1 cellular context compared by ENCODE assay signal in the genomic region with DNA sequence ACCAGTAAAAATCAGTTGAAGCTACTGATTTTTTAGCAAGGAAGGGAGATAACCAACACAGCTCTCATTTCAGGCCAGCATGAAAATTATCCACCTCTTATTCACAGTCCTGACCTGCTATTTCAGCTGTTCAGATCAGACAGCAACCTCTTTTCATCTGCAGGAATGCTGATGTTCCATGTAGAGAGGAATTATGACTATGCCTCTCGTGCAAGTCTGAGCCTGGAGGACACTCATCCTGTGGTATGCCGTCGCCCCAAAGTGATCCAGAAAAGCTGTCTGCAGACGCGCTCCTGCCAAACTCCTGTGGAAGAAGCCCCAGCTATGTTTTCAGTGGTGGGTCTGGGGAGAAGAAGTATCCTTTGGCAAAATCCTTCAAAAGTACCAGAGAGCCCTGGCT.
TF ChIP-seq lines count a peak whose summit lies in the region.

No MANE protein-coding gene starts in this region.

TF ChIP-seq in GM23338, 12 proteins besides CTCF, POLR2A, EP300 and RAD21 (continued from another document):
- TF ChIP-seq, protein P1, sequence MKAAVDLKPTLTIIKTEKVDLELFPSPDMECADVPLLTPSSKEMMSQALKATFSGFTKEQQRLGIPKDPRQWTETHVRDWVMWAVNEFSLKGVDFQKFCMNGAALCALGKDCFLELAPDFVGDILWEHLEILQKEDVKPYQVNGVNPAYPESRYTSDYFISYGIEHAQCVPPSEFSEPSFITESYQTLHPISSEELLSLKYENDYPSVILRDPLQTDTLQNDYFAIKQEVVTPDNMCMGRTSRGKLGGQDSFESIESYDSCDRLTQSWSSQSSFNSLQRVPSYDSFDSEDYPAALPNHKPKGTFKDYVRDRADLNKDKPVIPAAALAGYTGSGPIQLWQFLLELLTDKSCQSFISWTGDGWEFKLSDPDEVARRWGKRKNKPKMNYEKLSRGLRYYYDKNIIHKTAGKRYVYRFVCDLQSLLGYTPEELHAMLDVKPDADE (IDR thresholded peaks at IDR 0.05) = no peak
- TF ChIP-seq EZH2phosphoT487 (IDR thresholded peaks at IDR 0.05; ENCODE audit: unreplicated experiment) (no peak), ZNF331 (CRISPR knock-in tag; IDR thresholded peaks at IDR 0.05; ENCODE audit: low read depth) (no peak), CREB1 (CRISPR knock-in tag; IDR thresholded peaks at IDR 0.05; ENCODE audit: low read depth) (no peak), JUNB (IDR thresholded peaks at IDR 0.05; ENCODE audit: unreplicated experiment) (no peak), STAT1 (IDR thresholded peaks at IDR 0.05; ENCODE audit: unreplicated experiment) (no peak), POLR2AphosphoS5 (IDR thresholded peaks at IDR 0.05; ENCODE audit: low read depth) (no peak), EZH2 (IDR thresholded peaks at IDR 0.05; ENCODE audit: low read depth, unreplicated experiment) (no peak)
- TF ChIP-seq, protein P2, sequence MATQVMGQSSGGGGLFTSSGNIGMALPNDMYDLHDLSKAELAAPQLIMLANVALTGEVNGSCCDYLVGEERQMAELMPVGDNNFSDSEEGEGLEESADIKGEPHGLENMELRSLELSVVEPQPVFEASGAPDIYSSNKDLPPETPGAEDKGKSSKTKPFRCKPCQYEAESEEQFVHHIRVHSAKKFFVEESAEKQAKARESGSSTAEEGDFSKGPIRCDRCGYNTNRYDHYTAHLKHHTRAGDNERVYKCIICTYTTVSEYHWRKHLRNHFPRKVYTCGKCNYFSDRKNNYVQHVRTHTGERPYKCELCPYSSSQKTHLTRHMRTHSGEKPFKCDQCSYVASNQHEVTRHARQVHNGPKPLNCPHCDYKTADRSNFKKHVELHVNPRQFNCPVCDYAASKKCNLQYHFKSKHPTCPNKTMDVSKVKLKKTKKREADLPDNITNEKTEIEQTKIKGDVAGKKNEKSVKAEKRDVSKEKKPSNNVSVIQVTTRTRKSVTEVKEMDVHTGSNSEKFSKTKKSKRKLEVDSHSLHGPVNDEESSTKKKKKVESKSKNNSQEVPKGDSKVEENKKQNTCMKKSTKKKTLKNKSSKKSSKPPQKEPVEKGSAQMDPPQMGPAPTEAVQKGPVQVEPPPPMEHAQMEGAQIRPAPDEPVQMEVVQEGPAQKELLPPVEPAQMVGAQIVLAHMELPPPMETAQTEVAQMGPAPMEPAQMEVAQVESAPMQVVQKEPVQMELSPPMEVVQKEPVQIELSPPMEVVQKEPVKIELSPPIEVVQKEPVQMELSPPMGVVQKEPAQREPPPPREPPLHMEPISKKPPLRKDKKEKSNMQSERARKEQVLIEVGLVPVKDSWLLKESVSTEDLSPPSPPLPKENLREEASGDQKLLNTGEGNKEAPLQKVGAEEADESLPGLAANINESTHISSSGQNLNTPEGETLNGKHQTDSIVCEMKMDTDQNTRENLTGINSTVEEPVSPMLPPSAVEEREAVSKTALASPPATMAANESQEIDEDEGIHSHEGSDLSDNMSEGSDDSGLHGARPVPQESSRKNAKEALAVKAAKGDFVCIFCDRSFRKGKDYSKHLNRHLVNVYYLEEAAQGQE (IDR thresholded peaks at IDR 0.05; ENCODE audit: unreplicated experiment) = no peak
